Comparison of ENCODE assay signal across 29 cellular contexts in the genomic region with DNA sequence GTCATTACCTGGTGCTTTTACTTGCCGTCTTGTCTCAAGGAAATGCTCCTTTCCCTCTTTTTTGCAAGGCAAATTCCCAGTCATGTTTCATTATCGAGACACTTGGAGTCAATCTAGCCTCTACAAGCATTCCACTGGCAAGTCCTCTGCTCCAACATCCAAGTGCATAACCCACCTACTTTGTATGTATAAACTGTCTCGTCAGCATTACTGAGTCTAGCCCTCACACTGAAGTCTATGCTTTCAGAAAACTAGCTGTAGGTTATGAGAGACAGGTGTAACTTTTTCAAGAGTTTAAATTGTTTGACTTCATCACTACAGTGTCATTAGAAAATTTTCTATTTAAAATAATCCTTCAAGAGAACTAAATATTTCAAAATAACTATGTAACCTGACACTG.
"Had no signal": no experiment of that assay in that cellular context is flagged by ENCODE, and none has a peak within 500 bp of the region (broad histone marks: within the 10 kb centered on the region; RNA-seq: fewer than 3 reads in every experiment).

No MANE protein-coding gene starts in this region.

- H3K4me2 ChIP-seq: hepatocyte had no signal

- H3K27ac ChIP-seq: gastroesophageal sphincter, hepatocyte, lower lobe of right lung, skin epidermis, thoracic aorta, uterus, WERI-Rb-1 had no signal

- H3K27ac Mint-ChIP-seq: activated CD4-positive, alpha-beta memory T cell treated with anti-CD3 and anti-CD28 coated beads for 36 hours; activated CD4-positive, alpha-beta T cell treated with anti-CD3 and anti-CD28 coated beads, Interleukin-2, amount 10 ng/mL, durations not matched to agents 24 days and 14 days; activated naive CD4-positive, alpha-beta T cell treated with anti-CD3 and anti-CD28 coated beads for 36 hours; activated naive CD8-positive, alpha-beta T cell treated with anti-CD3 and anti-CD28 coated beads for 36 hours; activated T-helper 1 cell treated with anti-CD3 and anti-CD28 coated beads, Interleukin-12 subunit alpha, Interleukin-12 subunit beta, Interleukin-2, Interleukin-4 antibody, amounts not matched to agents 30 ng/mL and 10 ng/mL and 1 ng/mL, durations not matched to agents 14 hours and 24 hours and 36 hours; stimulated activated effector memory CD8-positive, alpha-beta T cell treated with anti-CD3 and anti-CD28 coated beads, Interleukin-12 subunit alpha, Interleukin-12 subunit beta, amount 100 ng/mL, for 72 hours; stimulated activated naive CD8-positive, alpha-beta T cell treated with anti-CD3 and anti-CD28 coated beads, Interleukin-15, Interleukin-2, amounts not matched to agents 100 ng/mL and 50 ng/mL, for 24 hours; T-helper 1 cell treated with Interleukin-12 subunit alpha and Interleukin-12 subunit beta and Interleukin-4 antibody, amounts not matched to agents 30 μg/mL and 1 μg/mL, for 36 hours had no signal

- H3K4me1 ChIP-seq: gastroesophageal sphincter, lower lobe of right lung, uterus had no signal

- H3K9me3 ChIP-seq: gastroesophageal sphincter, lower lobe of right lung, thoracic aorta, uterus had no signal

- H3K4me3 ChIP-seq: gastroesophageal sphincter, hepatocyte, lower lobe of right lung, skin epidermis, thoracic aorta, uterus had no signal

- H3K4me3 Mint-ChIP-seq: activated CD4-positive, alpha-beta memory T cell treated with anti-CD3 and anti-CD28 coated beads for 36 hours; activated CD4-positive, alpha-beta T cell treated with anti-CD3 and anti-CD28 coated beads, Interleukin-2, amount 10 ng/mL, durations not matched to agents 24 days and 14 days; activated naive CD4-positive, alpha-beta T cell treated with anti-CD3 and anti-CD28 coated beads for 36 hours; activated naive CD8-positive, alpha-beta T cell treated with anti-CD3 and anti-CD28 coated beads for 36 hours; activated T-helper 1 cell treated with anti-CD3 and anti-CD28 coated beads, Interleukin-12 subunit alpha, Interleukin-12 subunit beta, Interleukin-2, Interleukin-4 antibody, amounts not matched to agents 30 ng/mL and 10 ng/mL and 1 ng/mL, durations not matched to agents 14 hours and 24 hours and 36 hours; natural killer cell; stimulated activated effector memory CD8-positive, alpha-beta T cell treated with anti-CD3 and anti-CD28 coated beads, Interleukin-12 subunit alpha, Interleukin-12 subunit beta, amount 100 ng/mL, for 72 hours; stimulated activated naive CD8-positive, alpha-beta T cell treated with anti-CD3 and anti-CD28 coated beads, Interleukin-15, Interleukin-2, amounts not matched to agents 100 ng/mL and 50 ng/mL, for 24 hours; T-helper 1 cell treated with Interleukin-12 subunit alpha and Interleukin-12 subunit beta and Interleukin-4 antibody, amounts not matched to agents 30 μg/mL and 1 μg/mL, for 36 hours had no signal

- H3K27me3 ChIP-seq: gastroesophageal sphincter, hepatocyte, uterus had no signal

- ATAC-seq: gastroesophageal sphincter; lower lobe of right lung; natural killer cell; sciatic nerve; stimulated activated effector memory CD8-positive, alpha-beta T cell treated with anti-CD3 and anti-CD28 coated beads, Interleukin-12 subunit alpha, Interleukin-12 subunit beta, amount 100 ng/mL, for 72 hours had no signal

- H3K36me3 ChIP-seq: gastroesophageal sphincter, lower lobe of right lung, thoracic aorta, uterus, WERI-Rb-1 had no signal

- H3K9me3 Mint-ChIP-seq: activated CD4-positive, alpha-beta memory T cell treated with anti-CD3 and anti-CD28 coated beads for 36 hours; activated naive CD4-positive, alpha-beta T cell treated with anti-CD3 and anti-CD28 coated beads for 36 hours; activated naive CD8-positive, alpha-beta T cell treated with anti-CD3 and anti-CD28 coated beads for 36 hours; immature natural killer cell; natural killer cell; stimulated activated effector memory CD8-positive, alpha-beta T cell treated with anti-CD3 and anti-CD28 coated beads, Interleukin-12 subunit alpha, Interleukin-12 subunit beta, amount 100 ng/mL, for 72 hours; stimulated activated naive CD8-positive, alpha-beta T cell treated with anti-CD3 and anti-CD28 coated beads, Interleukin-15, Interleukin-2, amounts not matched to agents 100 ng/mL and 50 ng/mL, for 24 hours had no signal

- H2AFZ ChIP-seq: hepatocyte had no signal

- DNase-seq: activated CD4-positive, alpha-beta memory T cell treated with anti-CD3 and anti-CD28 coated beads for 36 hours; activated CD4-positive, alpha-beta T cell treated with anti-CD3 and anti-CD28 coated beads, Interleukin-2, amount 10 ng/mL, durations not matched to agents 24 days and 14 days; activated CD4-positive, CD25-positive, alpha-beta regulatory T cell treated with anti-CD3 and anti-CD28 coated beads, Interleukin-2, amount 50 U/mL, for 72 hours; activated CD8-positive, alpha-beta memory T cell treated with anti-CD3 and anti-CD28 coated beads, Interleukin-2, amount 50 U/mL, for 4 hours; activated effector memory CD4-positive, alpha-beta T cell treated with anti-CD3 and anti-CD28 coated beads, Interleukin-2, amount 50 U/mL, for 16 hours; activated naive CD4-positive, alpha-beta T cell treated with anti-CD3 and anti-CD28 coated beads for 36 hours; activated naive CD8-positive, alpha-beta T cell treated with anti-CD3 and anti-CD28 coated beads for 36 hours; activated T-cell treated with anti-CD3 and anti-CD28 coated beads, Interleukin-2, amount 50 U/mL, for 1 hour; central memory CD4-positive, alpha-beta T cell; immature natural killer cell; lower lobe of right lung; mesenchymal stem cell; natural killer cell; posterior cingulate gyrus; stimulated activated CD4-positive, alpha-beta T cell treated with anti-CD3 and anti-CD28 coated beads, Interleukin-12 subunit alpha, Interleukin-12 subunit beta, amount 100 ng/mL, for 4 hours; stimulated activated CD4-positive, alpha-beta T cell treated with anti-CD3 and anti-CD28 coated beads, Interleukin-4, amount 100 ng/mL, for 1 hour; T1000; trophoblast cell; uterus; WERI-Rb-1 had no signal

- H3K27me3 Mint-ChIP-seq: activated CD4-positive, alpha-beta memory T cell treated with anti-CD3 and anti-CD28 coated beads for 36 hours; activated CD4-positive, alpha-beta T cell treated with anti-CD3 and anti-CD28 coated beads, Interleukin-2, amount 10 ng/mL, durations not matched to agents 24 days and 14 days; activated naive CD8-positive, alpha-beta T cell treated with anti-CD3 and anti-CD28 coated beads for 36 hours; stimulated activated naive CD8-positive, alpha-beta T cell treated with anti-CD3 and anti-CD28 coated beads, Interleukin-15, Interleukin-2, amounts not matched to agents 100 ng/mL and 50 ng/mL, for 24 hours had no signal

- H3K79me2 ChIP-seq: hepatocyte had no signal
